ENCODE assay signal across 18 cellular contexts in genomic region chr3:72488736-72489030, GRCh38. TPM values are rescaled to one million over a fixed set of nuclear protein-coding genes. Genes with fewer than 3 reads are reported as not detected.
A peak's percentile ranks its signal among the peaks of the same experiment; 100 is the strongest.
DNase-seq lines count a peak whose midpoint lies in the region; ATAC-seq and TF ChIP-seq lines count a peak whose summit lies in the region.
"Had no signal": no experiment of that assay in that cellular context is flagged by ENCODE, and none has a peak within 500 bp of the region (broad histone marks: within the 10 kb centered on the region; RNA-seq: fewer than 3 reads in every experiment).

No MANE protein-coding gene starts in this region.

- H3F3A ChIP-seq in GM23338 (replicated peaks; ENCODE audit: low read depth): no peaks in the 10 kb centered on the region
- H3F3A ChIP-seq in PC-3 (ENCODE audit: low read length, unreplicated experiment): no peaks in the 10 kb centered on the region

- no peaks in the 10 kb centered on the region for H3K36me3 Mint-ChIP-seq in GM23338 (ENCODE audit: low read depth)
- H3K36me3 Mint-ChIP-seq in dendritic cell treated with granulocyte-macrophage colony-stimulating factor and Interleukin-4, amounts not matched to agents 40 ng/mL and 50 ng/mL, for 4 days (ENCODE audit: low read depth): peaks cover 4% of the 10 kb centered on the region
- H3K36me3 Mint-ChIP-seq: natural killer cell treated with Interleukin-12 subunit alpha and Interleukin-12 subunit beta and Interleukin-15 and Interleukin-18, amount 100 ng/mL, for 72 hours had no signal

- ATAC-seq in GM23338 (no peak), PC-3 (no peak), GM18519 (IDR thresholded peaks at IDR 0.05; ENCODE audit: low FRiP score, unreplicated experiment) (no peak)
- ATAC-seq in activated CD4-positive, CD25-positive, alpha-beta regulatory T cell treated with anti-CD3 and anti-CD28 coated beads, Interleukin-2, amount 50 U/mL, for 24 hours: no peak
- ATAC-seq: natural killer cell treated with Interleukin-12 subunit alpha and Interleukin-12 subunit beta and Interleukin-15 and Interleukin-18, amount 100 ng/mL, for 72 hours had no signal

- TF ChIP-seq CTCF in GM23338 (conservative IDR thresholded peaks at IDR 0.05; ENCODE audit: low read depth in 2 of 2) (no peak), PC-3 (conservative IDR thresholded peaks at IDR 0.05; ENCODE audit: low read depth, low read length) (no peak), prostate gland (IDR thresholded peaks at IDR 0.05) (no peak)

- no peak overlapping the region for H3K9ac ChIP-seq in PC-3 (ENCODE audit: low read length)

- intact Hi-C loops in PC-3 (cut with micrococcal nuclease): no loop called here
- intact Hi-C loops in dendritic cell treated with granulocyte-macrophage colony-stimulating factor and Interleukin-4, amounts not matched to agents 40 ng/mL and 50 ng/mL, for 4 days (cut with micrococcal nuclease): loop anchor here (5.0 kb wide), 2 partner anchors 34 to 41 kb away; partner anchors contain the start of gene RYBP
- intact Hi-C loops in prostate gland (cut with DNase I): loop anchor here (10.0 kb wide), 1 partner anchor 176 kb away; no protein-coding TSS in a partner anchor

- H3K36me3 ChIP-seq in GM23338 (ENCODE audit: insufficient read depth) (no peaks in the 10 kb centered on the region), PC-3 (ENCODE audit: low read depth, low read length) (no peaks in the 10 kb centered on the region), prostate gland (no peaks in the 10 kb centered on the region)
- H3K36me3 ChIP-seq: ascending aorta, sigmoid colon had no signal

- H3K27ac Mint-ChIP-seq in GM23338: no peak overlapping the region
- H3K27ac Mint-ChIP-seq in dendritic cell treated with granulocyte-macrophage colony-stimulating factor and Interleukin-4, amounts not matched to agents 40 ng/mL and 50 ng/mL, for 4 days: peak overlapping the region; percentile 97
- H3K27ac Mint-ChIP-seq: CD4-positive, alpha-beta T cell had no signal

- no peaks in the 10 kb centered on the region for H3K79me2 ChIP-seq in GM23338 (replicated peaks; ENCODE audit: insufficient read depth)
- no peaks in the 10 kb centered on the region for H3K79me2 ChIP-seq in PC-3 (ENCODE audit: low read length)

- CTCF ChIA-PET in PC-3 (lab: Charles Lee): no interaction called here

- no peaks in the 10 kb centered on the region for H3K9me3 ChIP-seq in PC-3 (ENCODE audit: low read length)
- no peaks in the 10 kb centered on the region for H3K9me3 ChIP-seq in prostate gland
- H3K9me3 ChIP-seq: sigmoid colon had no signal

- H3K27ac ChIP-seq in GM23338 (ENCODE audit: low read depth) (no peak overlapping the region), PC-3 (ENCODE audit: low read length) (no peak overlapping the region), prostate gland (no peak overlapping the region)
- H3K27ac ChIP-seq: ascending aorta, VCaP had no signal

- TF ChIP-seq POLR2A in prostate gland (IDR thresholded peaks at IDR 0.05): no peak

- H3K4me3 Mint-ChIP-seq in GM23338: no peak overlapping the region
- no peak overlapping the region for H3K4me3 Mint-ChIP-seq in dendritic cell treated with granulocyte-macrophage colony-stimulating factor and Interleukin-4, amounts not matched to agents 40 ng/mL and 50 ng/mL, for 4 days

- H3K4me3 ChIP-seq in GM23338 (no peak overlapping the region), PC-3 (ENCODE audit: low read length) (no peak overlapping the region), prostate gland (no peak overlapping the region)
- H3K4me3 ChIP-seq: ascending aorta, sigmoid colon had no signal

- peaks cover 30% of the 10 kb centered on the region for H3K4me1 Mint-ChIP-seq in GM23338
- peaks cover 80% of the 10 kb centered on the region for H3K4me1 Mint-ChIP-seq in dendritic cell treated with granulocyte-macrophage colony-stimulating factor and Interleukin-4, amounts not matched to agents 40 ng/mL and 50 ng/mL, for 4 days (ENCODE audit: low read depth)

- H3K4me2 ChIP-seq in GM23338 (peak overlapping the region; percentile 62; the same call in 1 of the 2 replicates), PC-3 (ENCODE audit: low read length) (no peak overlapping the region)

- H2AFZ ChIP-seq in GM23338: no peak overlapping the region
- H2AFZ ChIP-seq in PC-3 (ENCODE audit: low read length): no peak overlapping the region

- no peaks in the 10 kb centered on the region for H3K9me3 Mint-ChIP-seq in GM23338
- H3K9me3 Mint-ChIP-seq in dendritic cell treated with granulocyte-macrophage colony-stimulating factor and Interleukin-4, amounts not matched to agents 40 ng/mL and 50 ng/mL, for 4 days: peaks cover 3% of the 10 kb centered on the region
- H3K9me3 Mint-ChIP-seq: CD4-positive, alpha-beta T cell had no signal

- H3K4me1 ChIP-seq in GM23338 (ENCODE audit: insufficient read depth) (peaks cover 17% of the 10 kb centered on the region), PC-3 (ENCODE audit: insufficient read depth, low read length) (peaks cover 36% of the 10 kb centered on the region), prostate gland (replicated peaks) (no peaks in the 10 kb centered on the region)

- H3K9me2 ChIP-seq in GM23338 (ENCODE audit: insufficient read depth): no peaks in the 10 kb centered on the region
- no peaks in the 10 kb centered on the region for H3K9me2 ChIP-seq in PC-3 (replicated peaks; ENCODE audit: low read length)

- no TSS peak for BruUV-seq in PC-3 (replicated peaks; lab: Mats Ljungman, UMichigan)

- H3K27me3 ChIP-seq in GM23338 (ENCODE audit: insufficient read depth): no peaks in the 10 kb centered on the region
- H3K27me3 ChIP-seq in PC-3 (ENCODE audit: low read length): no peaks in the 10 kb centered on the region
- H3K27me3 ChIP-seq in prostate gland (replicated peaks; ENCODE audit: insufficient read depth): no peaks in the 10 kb centered on the region
- H3K27me3 ChIP-seq: ascending aorta, sigmoid colon had no signal

- POLR2A ChIA-PET in PC-3 (lab: Charles Lee; ENCODE audit: unreplicated experiment): no interaction called here

- peaks cover 18% of the 10 kb centered on the region for H3K27me3 Mint-ChIP-seq in GM23338 (ENCODE audit: insufficient read depth, low read depth, poor library complexity)
- H3K27me3 Mint-ChIP-seq in dendritic cell treated with granulocyte-macrophage colony-stimulating factor and Interleukin-4, amounts not matched to agents 40 ng/mL and 50 ng/mL, for 4 days: no peaks in the 10 kb centered on the region
- H3K27me3 Mint-ChIP-seq: CD4-positive, alpha-beta T cell; natural killer cell treated with Interleukin-12 subunit alpha and Interleukin-12 subunit beta and Interleukin-15 and Interleukin-18, amount 100 ng/mL, for 72 hours had no signal

- no peak for DNase-seq in GM23338 (ENCODE audit: low spot score)
- DNase-seq in PC-3: peak; percentile 51
- DNase-seq in renal cortical epithelial cell (ENCODE audit: low read depth): peak; percentile 85
- DNase-seq in putamen (ENCODE audit: low spot score): no peak
- DNase-seq in prostate gland (ENCODE audit: low spot score): no peak
- DNase-seq: CD4-positive, alpha-beta T cell; effector memory CD4-positive, alpha-beta T cell; head of caudate nucleus; NCI-H146; NCI-H524 treated with DMSO at 0.1 percent for 48 hours; Right ventricle myocardium superior; sigmoid colon had no signal

- H4K20me1 ChIP-seq in GM23338 (replicated peaks; ENCODE audit: insufficient read depth) (no peaks in the 10 kb centered on the region), PC-3 (ENCODE audit: low read length) (no peaks in the 10 kb centered on the region)

- 94% methylated on average over 5 of the region's 5 CpGs for WGBS in prostate gland

TF ChIP-seq in GM23338, 12 proteins besides CTCF, POLR2A, EP300 and RAD21:
- TF ChIP-seq EZH2 (IDR thresholded peaks at IDR 0.05; ENCODE audit: low read depth, unreplicated experiment) (no peak), POLR2AphosphoS5 (IDR thresholded peaks at IDR 0.05; ENCODE audit: low read depth) (no peak), ZNF114 (CRISPR knock-in tag; IDR thresholded peaks at IDR 0.05) (no peak), NANOG (IDR thresholded peaks at IDR 0.05; ENCODE audit: borderline replicate concordance) (no peak)

RNA-seq across cellular contexts. Expression of gene RYBP, which starts 42.3 kb away (rescaled TPM):
- total RNA-seq in GM23338 (2014; rRNA removed; shearing (Covaris generic)): 23.8 and 26.7 TPM in 2 replicates
- 13.6 and 13.9 TPM in 2 replicates for polyA plus RNA-seq in GM23338 (2016; fragmentation: Nextera tagmentation; extraction: Ambion mirVana)
- total RNA-seq in PC-3 (2014; rRNA removed) (5.5 and 7.4 TPM in 2 replicates), renal cortical epithelial cell (8.3 and 15.1 TPM in 2 replicates), prostate gland (10 to 100 TPM; 14.6 to 18.2 TPM)

Comparison
In these comparisons a context has a peak if more than half of its experiments do, and no peak if none do; other contexts are left out.
1. DNase-seq: peak in PC-3 (single experiment) and renal cortical epithelial cell (single experiment); none in GM23338 (single experiment), putamen (single experiment) and prostate gland (single experiment).